Comparison of ENCODE assay signal across 1 cellular context in the genomic region with DNA sequence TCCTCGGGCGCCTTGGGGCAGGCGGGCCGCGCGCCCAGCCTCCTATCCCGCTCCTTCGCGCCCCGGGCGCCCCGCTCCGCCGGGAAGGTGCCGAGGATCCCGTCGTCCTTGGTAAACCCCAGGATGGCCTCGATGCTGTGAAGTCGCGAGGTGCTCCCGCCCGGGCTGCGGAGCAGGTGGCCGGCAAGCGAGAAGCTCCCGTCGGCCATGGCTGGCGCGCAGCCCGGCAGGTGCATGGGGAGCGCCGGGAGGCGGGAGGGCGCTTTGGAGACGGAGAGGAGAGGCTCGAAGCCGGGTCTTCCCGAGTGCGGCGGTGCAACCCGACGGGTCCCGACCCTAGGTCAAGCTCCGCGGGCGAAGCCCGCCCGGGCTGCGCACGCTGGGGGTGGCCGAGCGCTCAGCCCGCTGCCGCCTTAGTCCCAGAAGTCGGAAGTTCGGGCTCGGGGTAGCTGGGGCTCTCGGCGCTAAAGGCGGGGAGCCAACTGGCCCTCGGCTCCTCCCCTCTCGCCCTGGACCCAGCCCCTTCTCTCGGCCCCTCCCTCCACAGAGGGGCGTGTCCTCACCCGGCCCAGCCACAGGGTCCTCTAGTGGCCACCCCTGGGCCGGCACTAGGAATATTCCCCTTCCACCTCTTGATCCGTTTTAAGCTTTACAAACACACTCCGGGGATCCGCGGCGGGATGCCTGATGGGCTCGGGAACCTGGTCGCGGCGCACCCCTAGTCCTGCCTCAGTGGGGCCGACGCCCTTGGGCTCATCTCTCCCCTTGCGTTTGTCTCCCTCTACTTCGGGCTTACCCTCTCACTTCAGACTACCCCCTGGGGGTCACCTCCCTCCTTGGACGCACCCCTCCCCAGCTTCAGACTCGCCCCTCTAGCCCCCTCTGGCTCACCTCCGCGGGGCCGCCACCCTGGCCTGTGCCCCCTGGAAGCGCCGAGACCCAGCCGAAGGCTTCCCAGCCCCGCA.
TF ChIP-seq lines count a peak whose summit lies in the region.

A gene (minus strand): TSS at position 484 of the 965 bp plus-strand sequence. CDS start 248 bp downstream, at position 236.

TF ChIP-seq in GM23338, 12 proteins besides CTCF, POLR2A, EP300 and RAD21 (continued from another document):
- TF ChIP-seq, protein P1, sequence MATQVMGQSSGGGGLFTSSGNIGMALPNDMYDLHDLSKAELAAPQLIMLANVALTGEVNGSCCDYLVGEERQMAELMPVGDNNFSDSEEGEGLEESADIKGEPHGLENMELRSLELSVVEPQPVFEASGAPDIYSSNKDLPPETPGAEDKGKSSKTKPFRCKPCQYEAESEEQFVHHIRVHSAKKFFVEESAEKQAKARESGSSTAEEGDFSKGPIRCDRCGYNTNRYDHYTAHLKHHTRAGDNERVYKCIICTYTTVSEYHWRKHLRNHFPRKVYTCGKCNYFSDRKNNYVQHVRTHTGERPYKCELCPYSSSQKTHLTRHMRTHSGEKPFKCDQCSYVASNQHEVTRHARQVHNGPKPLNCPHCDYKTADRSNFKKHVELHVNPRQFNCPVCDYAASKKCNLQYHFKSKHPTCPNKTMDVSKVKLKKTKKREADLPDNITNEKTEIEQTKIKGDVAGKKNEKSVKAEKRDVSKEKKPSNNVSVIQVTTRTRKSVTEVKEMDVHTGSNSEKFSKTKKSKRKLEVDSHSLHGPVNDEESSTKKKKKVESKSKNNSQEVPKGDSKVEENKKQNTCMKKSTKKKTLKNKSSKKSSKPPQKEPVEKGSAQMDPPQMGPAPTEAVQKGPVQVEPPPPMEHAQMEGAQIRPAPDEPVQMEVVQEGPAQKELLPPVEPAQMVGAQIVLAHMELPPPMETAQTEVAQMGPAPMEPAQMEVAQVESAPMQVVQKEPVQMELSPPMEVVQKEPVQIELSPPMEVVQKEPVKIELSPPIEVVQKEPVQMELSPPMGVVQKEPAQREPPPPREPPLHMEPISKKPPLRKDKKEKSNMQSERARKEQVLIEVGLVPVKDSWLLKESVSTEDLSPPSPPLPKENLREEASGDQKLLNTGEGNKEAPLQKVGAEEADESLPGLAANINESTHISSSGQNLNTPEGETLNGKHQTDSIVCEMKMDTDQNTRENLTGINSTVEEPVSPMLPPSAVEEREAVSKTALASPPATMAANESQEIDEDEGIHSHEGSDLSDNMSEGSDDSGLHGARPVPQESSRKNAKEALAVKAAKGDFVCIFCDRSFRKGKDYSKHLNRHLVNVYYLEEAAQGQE (IDR thresholded peaks at IDR 0.05; ENCODE audit: unreplicated experiment): no peak
